In genomic region chr20:63335060-63335459, GRCh38 we compare ENCODE assay signal across 1 cellular context.
TF ChIP-seq lines count a peak whose summit lies in the region.

No MANE protein-coding gene starts in this region.

TF ChIP-seq in HepG2, 621 proteins besides CTCF, POLR2A, EP300 and RAD21:
- TF ChIP-seq YY1 (IDR thresholded peaks at IDR 0.05; ENCODE audit: insufficient read depth, insufficient replicate concordance, low read depth, low read length): peak; percentile 62
